In genomic region chr2:37366773-37367172, GRCh38 we compare ENCODE assay signal across 12 cellular contexts. TPM values are rescaled to one million over a fixed set of nuclear protein-coding genes. Genes with fewer than 3 reads are reported as not detected.
A peak's percentile ranks its signal among the peaks of the same experiment; 100 is the strongest.
DNase-seq lines count a peak whose midpoint lies in the region; ATAC-seq and TF ChIP-seq lines count a peak whose summit lies in the region.
"Had no signal": no experiment of that assay in that cellular context is flagged by ENCODE, and none has a peak within 500 bp of the region (broad histone marks: within the 10 kb centered on the region; RNA-seq: fewer than 3 reads in every experiment).

No MANE protein-coding gene starts in this region.

- no peaks in the 10 kb centered on the region for H3K36me3 Mint-ChIP-seq in activated CD8-positive, alpha-beta T cell treated with anti-CD3 and anti-CD28 coated beads for 36 hours (ENCODE audit: low read depth)
- H3K36me3 Mint-ChIP-seq: IgD-negative memory B cell had no signal

- no peaks in the 10 kb centered on the region for H3K4me1 Mint-ChIP-seq in activated CD8-positive, alpha-beta T cell treated with anti-CD3 and anti-CD28 coated beads for 36 hours (ENCODE audit: low read depth)

- H3K79me2 ChIP-seq in SK-N-SH (ENCODE audit: insufficient read depth) = no peaks in the 10 kb centered on the region

- peak; percentile 19 to 48 for ATAC-seq in activated CD4-positive, CD25-positive, alpha-beta regulatory T cell treated with anti-CD3 and anti-CD28 coated beads, Interleukin-2, amount 50 U/mL, for 24 hours
- peak; percentile 47 for ATAC-seq in activated CD8-positive, alpha-beta T cell treated with anti-CD3 and anti-CD28 coated beads for 36 hours
- ATAC-seq in Right ventricle myocardium superior (ENCODE audit: poor library complexity) = no peak

- TF ChIP-seq CTCF in activated CD8-positive, alpha-beta T cell treated with anti-CD3 and anti-CD28 coated beads for 36 hours (IDR thresholded peaks at IDR 0.05) = no peak
- TF ChIP-seq CTCF in neutrophil (IDR thresholded peaks at IDR 0.05) = no peak
- TF ChIP-seq CTCF in SK-N-SH (IDR thresholded peaks at IDR 0.05) = no peak

- H3K27me3 Mint-ChIP-seq in activated CD8-positive, alpha-beta T cell treated with anti-CD3 and anti-CD28 coated beads for 36 hours = peaks cover 25% of the 10 kb centered on the region

- no peaks in the 10 kb centered on the region for H3F3A ChIP-seq in SK-N-SH (replicated peaks; ENCODE audit: insufficient read depth)

- no peaks in the 10 kb centered on the region for H4K20me1 ChIP-seq in SK-N-SH (ENCODE audit: insufficient read depth)

- H3K4me1 ChIP-seq in neutrophil (ENCODE audit: control insufficient read depth in 1 of 2, insufficient read depth in 1 of 2, low read depth in 1 of 2, low read length in 1 of 2) = no peaks in the 10 kb centered on the region
- peaks cover 0 to 12% of the 10 kb centered on the region in 2 experiments; a peak in 2 of 4 replicates for H3K4me1 ChIP-seq in SK-N-SH (ENCODE audit: control insufficient read depth in 1 of 2, insufficient read depth in 2 of 2, low read depth in 1 of 2, low read length in 1 of 2)

- H3K9me3 Mint-ChIP-seq in activated CD8-positive, alpha-beta T cell treated with anti-CD3 and anti-CD28 coated beads for 36 hours = no peaks in the 10 kb centered on the region
- H3K9me3 Mint-ChIP-seq: IgD-negative memory B cell had no signal

- no peak overlapping the region for H3K4me3 Mint-ChIP-seq in activated CD8-positive, alpha-beta T cell treated with anti-CD3 and anti-CD28 coated beads for 36 hours

- no peak for TF ChIP-seq RAD21 in SK-N-SH (IDR thresholded peaks at IDR 0.05; ENCODE audit: low read length)

- no peak for DNase-seq in activated CD4-positive, CD25-positive, alpha-beta regulatory T cell (lab: John Stamatoyannopoulos, UW)
- DNase-seq in HT1080 (ENCODE audit: low read depth) (peak; percentile 13), SK-N-SH (no peak), D341Med (ENCODE audit: low spot score) (no peak), Right ventricle myocardium superior (no peak)
- DNase-seq in activated CD8-positive, alpha-beta T cell treated with anti-CD3 and anti-CD28 coated beads for 36 hours = peak; percentile 18
- DNase-seq: COR-L47, NCI-H1417 treated with DMSO at 0.1 percent for 48 hours, NCI-H510A treated with DMSO at 0.1 percent for 48 hours had no signal

- H3K9ac ChIP-seq in SK-N-SH = no peak overlapping the region

- H3K9me3 ChIP-seq in neutrophil = no peaks in the 10 kb centered on the region
- H3K9me3 ChIP-seq in SK-N-SH = no peaks in the 10 kb centered on the region

- peak overlapping the region; percentile 23 for H3K27ac ChIP-seq in neutrophil
- no peak overlapping the region for H3K27ac ChIP-seq in SK-N-SH (ENCODE audit: low read depth in 2 of 2, low read length in 1 of 2)

- intact Hi-C loops in activated CD8-positive, alpha-beta T cell treated with anti-CD3 and anti-CD28 coated beads for 36 hours (cut with micrococcal nuclease) = loop anchor here (2.0 kb wide), 1 partner anchor 24 kb away; no protein-coding TSS in a partner anchor
- intact Hi-C loops in Right ventricle myocardium superior (cut with DNase I) = no loop called here

- TF ChIP-seq EP300 in SK-N-SH (IDR thresholded peaks at IDR 0.05; ENCODE audit: borderline replicate concordance in 1 of 2, low read depth in 1 of 2, low read length in 1 of 2) = no peak

- H3K4me3 ChIP-seq in neutrophil (ENCODE audit: low read depth in 1 of 2, low read length in 1 of 2) = no peak overlapping the region
- H3K4me3 ChIP-seq in SK-N-SH (ENCODE audit: low read depth in 2 of 2, low read length in 1 of 2) = no peak overlapping the region

- no peak overlapping the region for H3K27ac Mint-ChIP-seq in activated CD8-positive, alpha-beta T cell treated with anti-CD3 and anti-CD28 coated beads for 36 hours
- H3K27ac Mint-ChIP-seq: IgD-negative memory B cell had no signal

- H3K36me3 ChIP-seq in neutrophil (peaks cover 85% of the 10 kb centered on the region), SK-N-SH (replicated peaks in 1 of 2; ENCODE audit: control insufficient read depth in 1 of 2, insufficient read depth in 2 of 2, low read length in 1 of 2) (no peaks in the 10 kb centered on the region)

- POLR2A ChIA-PET in activated CD8-positive, alpha-beta T cell treated with anti-CD3 and anti-CD28 coated beads for 36 hours (lab: Charles Lee) = interaction anchor here (0.7 to 3.2 kb wide), 6 partner anchors 8 to 1857 kb away, joined by 3 to 30 read pairs (median 4); no protein-coding TSS in a partner anchor
- POLR2A ChIA-PET in SK-N-SH (lab: Yijun Ruan, JAX) = no interaction called here

- no peak overlapping the region for H3K4me2 ChIP-seq in SK-N-SH

- H3K27me3 ChIP-seq in neutrophil (no peaks in the 10 kb centered on the region), SK-N-SH (ENCODE audit: insufficient read depth) (no peaks in the 10 kb centered on the region)

- CTCF ChIA-PET in activated CD8-positive, alpha-beta T cell treated with anti-CD3 and anti-CD28 coated beads for 36 hours (lab: Charles Lee) = interaction anchor here (1.1 to 2.6 kb wide), 5 partner anchors 9 to 466 kb away, joined by 3 to 17 read pairs (median 3); no protein-coding TSS in a partner anchor
- CTCF ChIA-PET in SK-N-SH (lab: Yijun Ruan, JAX) = interaction anchor here (1.1 to 1.4 kb wide), 4 partner anchors 8 to 41 kb away, joined by 3 to 6 read pairs (median 4); no protein-coding TSS in a partner anchor

- WGBS in SK-N-SH (ENCODE audit: low lambda C conversion rate) = 76% methylated on average over 4 of the region's 4 CpGs

- H3K9me2 ChIP-seq in SK-N-SH = no peaks in the 10 kb centered on the region

- H2AFZ ChIP-seq in SK-N-SH (ENCODE audit: low read depth) = no peak overlapping the region

TF ChIP-seq in SK-N-SH, 30 proteins besides CTCF, POLR2A, EP300 and RAD21 (continues in another document):
- TF ChIP-seq PBX3 (IDR thresholded peaks at IDR 0.05) (no peak), FOXM1 (IDR thresholded peaks at IDR 0.05; ENCODE audit: low read depth) (no peak), FOXJ3 (CRISPR knock-in tag; IDR thresholded peaks at IDR 0.05) (no peak), JUND (IDR thresholded peaks at IDR 0.05) (no peak), MXI1 (IDR thresholded peaks at IDR 0.05; ENCODE audit: low read depth, low read length) (no peak), FOSL2 (IDR thresholded peaks at IDR 0.05; ENCODE audit: borderline replicate concordance, low read depth) (no peak), POLR2AphosphoS5 (IDR thresholded peaks at IDR 0.05; ENCODE audit: low read depth, low read length) (no peak), GATA2 (CRISPR knock-in tag; IDR thresholded peaks at IDR 0.05) (no peak), USF2 (IDR thresholded peaks at IDR 0.05; ENCODE audit: borderline replicate concordance, low read depth, low read length) (no peak), SIN3A (IDR thresholded peaks at IDR 0.05; ENCODE audit: borderline replicate concordance, low read depth, low read length) (no peak), ELF1 (IDR thresholded peaks at IDR 0.05) (no peak), GABPA (IDR thresholded peaks at IDR 0.05; ENCODE audit: low read depth) (no peak), IRF3 (IDR thresholded peaks at IDR 0.05; ENCODE audit: low read depth, low read length) (no peak)

RNA-seq across cellular contexts. Expression of gene QPCT, which starts 22.3 kb away (rescaled TPM):
- total RNA-seq in HT1080 (2014; rRNA removed; shearing (Covaris generic)) = 0.26 TPM in 1 of 2 replicates, not detected in the other
- 0.08 TPM in 1 of 2 replicates, not detected in the other for polyA plus RNA-seq in HT1080 (2015; cell fraction: cytosol; rRNA removed)
- 0.57 TPM in 1 of 2 replicates, not detected in the other for polyA plus RNA-seq in HT1080 (2015; cell fraction: nucleus; rRNA removed)
- total RNA-seq in activated CD8-positive, alpha-beta T cell treated with anti-CD3 and anti-CD28 coated beads for 36 hours = under 1 TPM; 0.29 to 0.56 TPM
- 0.06 and 0.12 TPM in 2 replicates for polyA plus RNA-seq in SK-N-SH (2012; rRNA removed)
- polyA plus RNA-seq in SK-N-SH (2012; cell fraction: cytosol; rRNA removed) = 0.21 and 0.22 TPM in 2 replicates
- polyA plus RNA-seq in SK-N-SH (2012; cell fraction: nucleus; rRNA removed) = 0.09 and 0.36 TPM in 2 replicates
- 1.2 TPM for total RNA-seq in Right ventricle myocardium superior

RNA-seq across cellular contexts. Expression of gene PRKD3, which starts 42.1 kb away (rescaled TPM):
- total RNA-seq in HT1080 (2014; rRNA removed; shearing (Covaris generic)) = 32.4 and 44.4 TPM in 2 replicates
- 24.3 and 25.5 TPM in 2 replicates for polyA plus RNA-seq in HT1080 (2015; cell fraction: cytosol; rRNA removed)
- 17.1 and 19.8 TPM in 2 replicates for polyA plus RNA-seq in HT1080 (2015; cell fraction: nucleus; rRNA removed)
- total RNA-seq in activated CD8-positive, alpha-beta T cell treated with anti-CD3 and anti-CD28 coated beads for 36 hours = 10 to 100 TPM; 23.8 to 25.6 TPM
- polyA plus RNA-seq in SK-N-SH (2012; rRNA removed) = 15.9 and 17.5 TPM in 2 replicates
- polyA plus RNA-seq in SK-N-SH (2012; cell fraction: cytosol; rRNA removed) = 20.5 and 20.9 TPM in 2 replicates
- polyA plus RNA-seq in SK-N-SH (2012; cell fraction: nucleus; rRNA removed) = 14.8 and 25.9 TPM in 2 replicates
- 10.4 TPM for total RNA-seq in Right ventricle myocardium superior

Comparison
In these comparisons a context has a peak if more than half of its experiments do, and no peak if none do; other contexts are left out.
1. DNase-seq: peak in HT1080 (single experiment) and activated CD8-positive, alpha-beta T cell treated with anti-CD3 and anti-CD28 coated beads for 36 hours (single experiment); none in activated CD4-positive, CD25-positive, alpha-beta regulatory T cell (0 of 4), SK-N-SH (single experiment), D341Med (single experiment) and Right ventricle myocardium superior (single experiment).